Comparison of ENCODE assay signal across 1 cellular context in genomic region chr10:4981722-4982471, GRCh38.
TF ChIP-seq lines count a peak whose summit lies in the region.

No MANE protein-coding gene starts in this region.

TF ChIP-seq in HepG2, 621 proteins besides CTCF, POLR2A, EP300 and RAD21 (continued from another document):
- peak; percentile 64; the same call in 1 of the 2 replicates for TF ChIP-seq ZNF574 (CRISPR knock-in tag; IDR thresholded peaks at IDR 0.05)
- TF ChIP-seq DRAP1 (CRISPR knock-in tag; IDR thresholded peaks at IDR 0.05): no peak
- TF ChIP-seq SMARCC2 (IDR thresholded peaks at IDR 0.05): no peak
- no peak for TF ChIP-seq ZNF468 (CRISPR knock-in tag; IDR thresholded peaks at IDR 0.05)
- no peak for TF ChIP-seq ATF1 (CRISPR knock-in tag; IDR thresholded peaks at IDR 0.05)
- peak; percentile 99; the same call in 1 of the 2 replicates for TF ChIP-seq SSRP1 (CRISPR knock-in tag; IDR thresholded peaks at IDR 0.05)
- no peak; the same call in 1 of the 2 replicates for TF ChIP-seq NR1H2 (CRISPR knock-in tag; IDR thresholded peaks at IDR 0.05; ENCODE audit: borderline replicate concordance, low read depth)
- no peak for TF ChIP-seq SMARCE1 (IDR thresholded peaks at IDR 0.05; ENCODE audit: borderline replicate concordance)
- TF ChIP-seq ARID5B (CRISPR knock-in tag; IDR thresholded peaks at IDR 0.05): peak; percentile 53; the same call in 1 of the 2 replicates
- TF ChIP-seq ZBED4 (CRISPR knock-in tag; IDR thresholded peaks at IDR 0.05; ENCODE audit: borderline replicate concordance): 0 out of 2 replicates have a peak, but pooled peaks have one; percentile 38
- TF ChIP-seq ZFYVE20 (CRISPR knock-in tag; IDR thresholded peaks at IDR 0.05; ENCODE audit: borderline replicate concordance, low read depth): no peak
- TF ChIP-seq SALL1 (CRISPR knock-in tag; IDR thresholded peaks at IDR 0.05): peak; percentile 72; the same call in 1 of the 2 replicates
- TF ChIP-seq ZNF563 (CRISPR knock-in tag; IDR thresholded peaks at IDR 0.05): no peak
- TF ChIP-seq FOSL1 (CRISPR knock-in tag; IDR thresholded peaks at IDR 0.05; ENCODE audit: borderline replicate concordance): no peak
- TF ChIP-seq ZBTB25 (CRISPR knock-in tag; IDR thresholded peaks at IDR 0.05): peak; percentile 28; the same call in 1 of the 2 replicates
- peak; percentile 95 for TF ChIP-seq BORCS8-MEF2B (CRISPR knock-in tag; IDR thresholded peaks at IDR 0.05)
- peak; percentile 53; the same call in 1 of the 2 replicates for TF ChIP-seq ZFY (CRISPR knock-in tag; IDR thresholded peaks at IDR 0.05)
- TF ChIP-seq RARG (CRISPR knock-in tag; IDR thresholded peaks at IDR 0.05; ENCODE audit: low read depth): no peak
- no peak for TF ChIP-seq STAT5B (CRISPR knock-in tag; IDR thresholded peaks at IDR 0.05)
- TF ChIP-seq ZNF660 (CRISPR knock-in tag; IDR thresholded peaks at IDR 0.05; ENCODE audit: borderline replicate concordance, low read depth): no peak
- TF ChIP-seq ZNF576 (CRISPR knock-in tag; IDR thresholded peaks at IDR 0.05): no peak
- TF ChIP-seq AKNA (CRISPR knock-in tag; IDR thresholded peaks at IDR 0.05; ENCODE audit: borderline replicate concordance): no peak
- TF ChIP-seq NAIF1 (CRISPR knock-in tag; IDR thresholded peaks at IDR 0.05; ENCODE audit: borderline replicate concordance): no peak
